ENCODE assay signal across 1 cellular context in genomic region chr1:61141288-61142044, GRCh38.
TF ChIP-seq lines count a peak whose summit lies in the region.

No MANE protein-coding gene starts in this region.

TF ChIP-seq in HEK293, 187 proteins besides CTCF, POLR2A, EP300 and RAD21 (continued from another document):
- TF ChIP-seq, protein P1, sequence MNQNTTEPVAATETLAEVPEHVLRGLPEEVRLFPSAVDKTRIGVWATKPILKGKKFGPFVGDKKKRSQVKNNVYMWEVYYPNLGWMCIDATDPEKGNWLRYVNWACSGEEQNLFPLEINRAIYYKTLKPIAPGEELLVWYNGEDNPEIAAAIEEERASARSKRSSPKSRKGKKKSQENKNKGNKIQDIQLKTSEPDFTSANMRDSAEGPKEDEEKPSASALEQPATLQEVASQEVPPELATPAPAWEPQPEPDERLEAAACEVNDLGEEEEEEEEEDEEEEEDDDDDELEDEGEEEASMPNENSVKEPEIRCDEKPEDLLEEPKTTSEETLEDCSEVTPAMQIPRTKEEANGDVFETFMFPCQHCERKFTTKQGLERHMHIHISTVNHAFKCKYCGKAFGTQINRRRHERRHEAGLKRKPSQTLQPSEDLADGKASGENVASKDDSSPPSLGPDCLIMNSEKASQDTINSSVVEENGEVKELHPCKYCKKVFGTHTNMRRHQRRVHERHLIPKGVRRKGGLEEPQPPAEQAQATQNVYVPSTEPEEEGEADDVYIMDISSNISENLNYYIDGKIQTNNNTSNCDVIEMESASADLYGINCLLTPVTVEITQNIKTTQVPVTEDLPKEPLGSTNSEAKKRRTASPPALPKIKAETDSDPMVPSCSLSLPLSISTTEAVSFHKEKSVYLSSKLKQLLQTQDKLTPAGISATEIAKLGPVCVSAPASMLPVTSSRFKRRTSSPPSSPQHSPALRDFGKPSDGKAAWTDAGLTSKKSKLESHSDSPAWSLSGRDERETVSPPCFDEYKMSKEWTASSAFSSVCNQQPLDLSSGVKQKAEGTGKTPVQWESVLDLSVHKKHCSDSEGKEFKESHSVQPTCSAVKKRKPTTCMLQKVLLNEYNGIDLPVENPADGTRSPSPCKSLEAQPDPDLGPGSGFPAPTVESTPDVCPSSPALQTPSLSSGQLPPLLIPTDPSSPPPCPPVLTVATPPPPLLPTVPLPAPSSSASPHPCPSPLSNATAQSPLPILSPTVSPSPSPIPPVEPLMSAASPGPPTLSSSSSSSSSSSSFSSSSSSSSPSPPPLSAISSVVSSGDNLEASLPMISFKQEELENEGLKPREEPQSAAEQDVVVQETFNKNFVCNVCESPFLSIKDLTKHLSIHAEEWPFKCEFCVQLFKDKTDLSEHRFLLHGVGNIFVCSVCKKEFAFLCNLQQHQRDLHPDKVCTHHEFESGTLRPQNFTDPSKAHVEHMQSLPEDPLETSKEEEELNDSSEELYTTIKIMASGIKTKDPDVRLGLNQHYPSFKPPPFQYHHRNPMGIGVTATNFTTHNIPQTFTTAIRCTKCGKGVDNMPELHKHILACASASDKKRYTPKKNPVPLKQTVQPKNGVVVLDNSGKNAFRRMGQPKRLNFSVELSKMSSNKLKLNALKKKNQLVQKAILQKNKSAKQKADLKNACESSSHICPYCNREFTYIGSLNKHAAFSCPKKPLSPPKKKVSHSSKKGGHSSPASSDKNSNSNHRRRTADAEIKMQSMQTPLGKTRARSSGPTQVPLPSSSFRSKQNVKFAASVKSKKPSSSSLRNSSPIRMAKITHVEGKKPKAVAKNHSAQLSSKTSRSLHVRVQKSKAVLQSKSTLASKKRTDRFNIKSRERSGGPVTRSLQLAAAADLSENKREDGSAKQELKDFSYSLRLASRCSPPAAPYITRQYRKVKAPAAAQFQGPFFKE (tag by site-specific recombination; IDR thresholded peaks at IDR 0.05; ENCODE audit: borderline replicate concordance) = no peak
- TF ChIP-seq, protein P2, sequence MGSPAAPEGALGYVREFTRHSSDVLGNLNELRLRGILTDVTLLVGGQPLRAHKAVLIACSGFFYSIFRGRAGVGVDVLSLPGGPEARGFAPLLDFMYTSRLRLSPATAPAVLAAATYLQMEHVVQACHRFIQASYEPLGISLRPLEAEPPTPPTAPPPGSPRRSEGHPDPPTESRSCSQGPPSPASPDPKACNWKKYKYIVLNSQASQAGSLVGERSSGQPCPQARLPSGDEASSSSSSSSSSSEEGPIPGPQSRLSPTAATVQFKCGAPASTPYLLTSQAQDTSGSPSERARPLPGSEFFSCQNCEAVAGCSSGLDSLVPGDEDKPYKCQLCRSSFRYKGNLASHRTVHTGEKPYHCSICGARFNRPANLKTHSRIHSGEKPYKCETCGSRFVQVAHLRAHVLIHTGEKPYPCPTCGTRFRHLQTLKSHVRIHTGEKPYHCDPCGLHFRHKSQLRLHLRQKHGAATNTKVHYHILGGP (tag by site-specific recombination; IDR thresholded peaks at IDR 0.05) = peak; percentile 55; the same call in 1 of the 2 replicates
- no peak for TF ChIP-seq ZNF148 (tag by site-specific recombination; IDR thresholded peaks at IDR 0.05; ENCODE audit: borderline replicate concordance)
- TF ChIP-seq ZNF658 (tag by site-specific recombination; IDR thresholded peaks at IDR 0.05) = no peak
- TF ChIP-seq ZNF366 (tag by site-specific recombination; conservative IDR thresholded peaks at IDR 0.05) = peak; percentile 100
- TF ChIP-seq ZNF146 (tag by site-specific recombination; IDR thresholded peaks at IDR 0.05) = peak; percentile 64
- peak; percentile 97 for TF ChIP-seq ZNF629 (tag by site-specific recombination; IDR thresholded peaks at IDR 0.05)
- no peak for TF ChIP-seq ZNF654 (tag by site-specific recombination; IDR thresholded peaks at IDR 0.05; ENCODE audit: low read depth)
- no peak for TF ChIP-seq ZNF433 (tag by site-specific recombination; IDR thresholded peaks at IDR 0.05; ENCODE audit: low read depth)
- TF ChIP-seq ZNF610 (tag by site-specific recombination; IDR thresholded peaks at IDR 0.05; ENCODE audit: borderline replicate concordance) = no peak
- no peak for TF ChIP-seq GLI4 (tag by site-specific recombination; IDR thresholded peaks at IDR 0.05)
- TF ChIP-seq YY1 (tag by site-specific recombination; IDR thresholded peaks at IDR 0.05) = peak; percentile 69; the same call in 1 of the 2 replicates
- no peak for TF ChIP-seq ZNF529 (tag by site-specific recombination; IDR thresholded peaks at IDR 0.05; ENCODE audit: insufficient replicate concordance)
- no peak for TF ChIP-seq ZNF311 (tag by site-specific recombination; IDR thresholded peaks at IDR 0.05; ENCODE audit: borderline replicate concordance)
- TF ChIP-seq ZNF324 (tag by site-specific recombination; IDR thresholded peaks at IDR 0.05) = peak; percentile 99
- TF ChIP-seq ZNF175 (tag by site-specific recombination; IDR thresholded peaks at IDR 0.05) = no peak
- no peak for TF ChIP-seq ZBTB6 (tag by site-specific recombination; IDR thresholded peaks at IDR 0.05)
- TF ChIP-seq, protein P3, sequence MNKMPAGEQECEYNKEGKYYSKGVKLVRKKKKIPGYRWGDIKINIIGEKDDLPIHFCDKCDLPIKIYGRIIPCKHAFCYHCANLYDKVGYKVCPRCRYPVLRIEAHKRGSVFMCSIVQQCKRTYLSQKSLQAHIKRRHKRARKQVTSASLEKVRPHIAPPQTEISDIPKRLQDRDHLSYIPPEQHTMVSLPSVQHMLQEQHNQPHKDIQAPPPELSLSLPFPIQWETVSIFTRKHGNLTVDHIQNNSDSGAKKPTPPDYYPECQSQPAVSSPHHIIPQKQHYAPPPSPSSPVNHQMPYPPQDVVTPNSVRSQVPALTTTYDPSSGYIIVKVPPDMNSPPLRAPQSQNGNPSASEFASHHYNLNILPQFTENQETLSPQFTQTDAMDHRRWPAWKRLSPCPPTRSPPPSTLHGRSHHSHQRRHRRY (tag by site-specific recombination; IDR thresholded peaks at IDR 0.05) = no peak
- TF ChIP-seq ZNF341 (tag by site-specific recombination; IDR thresholded peaks at IDR 0.05; ENCODE audit: low read depth) = no peak
- peak; percentile 97 for TF ChIP-seq OSR2 (tag by site-specific recombination; IDR thresholded peaks at IDR 0.05)
- peak; percentile 75 for TF ChIP-seq ZBTB8A (tag by site-specific recombination; IDR thresholded peaks at IDR 0.05)
- no peak for TF ChIP-seq ZNF549 (tag by site-specific recombination; IDR thresholded peaks at IDR 0.05)
- TF ChIP-seq ZNF133 (tag by site-specific recombination; IDR thresholded peaks at IDR 0.05) = no peak
- no peak for TF ChIP-seq ZNF121 (tag by site-specific recombination; IDR thresholded peaks at IDR 0.05)
- TF ChIP-seq ZBTB20 (tag by site-specific recombination; IDR thresholded peaks at IDR 0.05) = no peak
- TF ChIP-seq KLF8 (tag by site-specific recombination; IDR thresholded peaks at IDR 0.05) = peak; percentile 77
- TF ChIP-seq PATZ1 (tag by site-specific recombination; IDR thresholded peaks at IDR 0.05) = peak; percentile 73
- peak; percentile 62; the same call in 1 of the 2 replicates for TF ChIP-seq ZNF501 (tag by site-specific recombination; IDR thresholded peaks at IDR 0.05)
- no peak for TF ChIP-seq ZNF16 (tag by site-specific recombination; IDR thresholded peaks at IDR 0.05; ENCODE audit: low read depth)
- peak; percentile 98 for TF ChIP-seq ZNF843 (tag by site-specific recombination; IDR thresholded peaks at IDR 0.05)
- TF ChIP-seq INSM2 (tag by site-specific recombination; IDR thresholded peaks at IDR 0.05) = peak; percentile 92
- peak; percentile 89 for TF ChIP-seq ZNF394 (tag by site-specific recombination; IDR thresholded peaks at IDR 0.05; ENCODE audit: borderline replicate concordance)
- TF ChIP-seq ZNF398 (tag by site-specific recombination; IDR thresholded peaks at IDR 0.05) = 0 out of 2 replicates have a peak, but pooled peaks have one; percentile 37
- no peak; the same call in none of the 2 replicates for TF ChIP-seq ZNF10 (tag by site-specific recombination; IDR thresholded peaks at IDR 0.05)
- TF ChIP-seq ZNF391 (tag by site-specific recombination; IDR thresholded peaks at IDR 0.05; ENCODE audit: borderline replicate concordance, low read depth) = peak; percentile 71; the same call in 1 of the 2 replicates
- peak; percentile 96; the same call in 1 of the 2 replicates for TF ChIP-seq ZSCAN23 (tag by site-specific recombination; IDR thresholded peaks at IDR 0.05)
- TF ChIP-seq ZNF18 (tag by site-specific recombination; IDR thresholded peaks at IDR 0.05) = peak; percentile 83
- TF ChIP-seq ZBTB7A (tag by site-specific recombination; IDR thresholded peaks at IDR 0.05; ENCODE audit: low read depth) = no peak
- TF ChIP-seq SP7 (tag by site-specific recombination; IDR thresholded peaks at IDR 0.05) = peak; percentile 97
